ENCODE assay signal across 1 cellular context in the genomic region with DNA sequence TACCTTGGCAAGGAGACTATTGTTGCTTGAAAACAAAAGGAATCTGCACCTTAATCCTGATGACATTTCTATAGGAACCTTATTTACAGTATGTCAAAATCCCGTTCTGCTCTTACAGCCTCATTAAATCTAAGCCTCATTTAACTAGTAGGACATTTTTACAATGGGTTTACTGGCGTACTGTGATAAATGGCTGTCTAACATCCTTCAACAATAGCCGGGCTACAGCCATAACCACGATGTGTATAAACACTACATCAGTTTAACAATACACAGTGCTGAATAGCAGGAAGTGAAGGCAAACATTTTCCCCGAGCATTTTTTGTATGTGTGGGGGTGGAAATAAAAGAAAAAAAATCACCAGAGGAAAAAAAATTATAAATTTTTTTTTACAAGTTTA.
TF ChIP-seq lines count a peak whose summit lies in the region.

No MANE protein-coding gene starts in this region.

TF ChIP-seq in Ishikawa, 13 proteins besides CTCF, POLR2A, EP300 and RAD21 (continued from another document):
- TF ChIP-seq, protein P1, sequence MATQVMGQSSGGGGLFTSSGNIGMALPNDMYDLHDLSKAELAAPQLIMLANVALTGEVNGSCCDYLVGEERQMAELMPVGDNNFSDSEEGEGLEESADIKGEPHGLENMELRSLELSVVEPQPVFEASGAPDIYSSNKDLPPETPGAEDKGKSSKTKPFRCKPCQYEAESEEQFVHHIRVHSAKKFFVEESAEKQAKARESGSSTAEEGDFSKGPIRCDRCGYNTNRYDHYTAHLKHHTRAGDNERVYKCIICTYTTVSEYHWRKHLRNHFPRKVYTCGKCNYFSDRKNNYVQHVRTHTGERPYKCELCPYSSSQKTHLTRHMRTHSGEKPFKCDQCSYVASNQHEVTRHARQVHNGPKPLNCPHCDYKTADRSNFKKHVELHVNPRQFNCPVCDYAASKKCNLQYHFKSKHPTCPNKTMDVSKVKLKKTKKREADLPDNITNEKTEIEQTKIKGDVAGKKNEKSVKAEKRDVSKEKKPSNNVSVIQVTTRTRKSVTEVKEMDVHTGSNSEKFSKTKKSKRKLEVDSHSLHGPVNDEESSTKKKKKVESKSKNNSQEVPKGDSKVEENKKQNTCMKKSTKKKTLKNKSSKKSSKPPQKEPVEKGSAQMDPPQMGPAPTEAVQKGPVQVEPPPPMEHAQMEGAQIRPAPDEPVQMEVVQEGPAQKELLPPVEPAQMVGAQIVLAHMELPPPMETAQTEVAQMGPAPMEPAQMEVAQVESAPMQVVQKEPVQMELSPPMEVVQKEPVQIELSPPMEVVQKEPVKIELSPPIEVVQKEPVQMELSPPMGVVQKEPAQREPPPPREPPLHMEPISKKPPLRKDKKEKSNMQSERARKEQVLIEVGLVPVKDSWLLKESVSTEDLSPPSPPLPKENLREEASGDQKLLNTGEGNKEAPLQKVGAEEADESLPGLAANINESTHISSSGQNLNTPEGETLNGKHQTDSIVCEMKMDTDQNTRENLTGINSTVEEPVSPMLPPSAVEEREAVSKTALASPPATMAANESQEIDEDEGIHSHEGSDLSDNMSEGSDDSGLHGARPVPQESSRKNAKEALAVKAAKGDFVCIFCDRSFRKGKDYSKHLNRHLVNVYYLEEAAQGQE (IDR thresholded peaks at IDR 0.05; ENCODE audit: low read depth): no peak
- TF ChIP-seq, protein P2, sequence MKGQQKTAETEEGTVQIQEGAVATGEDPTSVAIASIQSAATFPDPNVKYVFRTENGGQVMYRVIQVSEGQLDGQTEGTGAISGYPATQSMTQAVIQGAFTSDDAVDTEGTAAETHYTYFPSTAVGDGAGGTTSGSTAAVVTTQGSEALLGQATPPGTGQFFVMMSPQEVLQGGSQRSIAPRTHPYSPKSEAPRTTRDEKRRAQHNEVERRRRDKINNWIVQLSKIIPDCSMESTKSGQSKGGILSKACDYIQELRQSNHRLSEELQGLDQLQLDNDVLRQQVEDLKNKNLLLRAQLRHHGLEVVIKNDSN (IDR thresholded peaks at IDR 0.05): no peak
- TF ChIP-seq CEBPB (IDR thresholded peaks at IDR 0.05) (no peak), EGR1 (IDR thresholded peaks at IDR 0.05) (no peak)
